In genomic region chr3:122587572-122587971, GRCh38 we compare ENCODE assay signal across 2 cellular contexts.
A peak's percentile ranks its signal among the peaks of the same experiment; 100 is the strongest.
TF ChIP-seq lines count a peak whose summit lies in the region.

No MANE protein-coding gene starts in this region.

TF ChIP-seq in GM23338, 12 proteins besides CTCF, POLR2A, EP300 and RAD21:
- TF ChIP-seq EZH2 (IDR thresholded peaks at IDR 0.05; ENCODE audit: low read depth, unreplicated experiment) = no peak
- no peak for TF ChIP-seq NANOG (IDR thresholded peaks at IDR 0.05; ENCODE audit: borderline replicate concordance)
- no peak for TF ChIP-seq JUNB (IDR thresholded peaks at IDR 0.05; ENCODE audit: unreplicated experiment)
- no peak for TF ChIP-seq ZNF114 (CRISPR knock-in tag; IDR thresholded peaks at IDR 0.05)
- no peak for TF ChIP-seq POLR2AphosphoS5 (IDR thresholded peaks at IDR 0.05; ENCODE audit: low read depth)
- no peak for TF ChIP-seq ETS1 (IDR thresholded peaks at IDR 0.05)
- TF ChIP-seq EZH2phosphoT487 (IDR thresholded peaks at IDR 0.05; ENCODE audit: unreplicated experiment) = no peak
- no peak for TF ChIP-seq STAT1 (IDR thresholded peaks at IDR 0.05; ENCODE audit: unreplicated experiment)
- no peak for TF ChIP-seq CREB1 (CRISPR knock-in tag; IDR thresholded peaks at IDR 0.05; ENCODE audit: low read depth)

TF ChIP-seq in H1, 55 proteins besides CTCF, POLR2A, EP300 and RAD21:
- TF ChIP-seq EZH2 (IDR thresholded peaks at IDR 0.05; ENCODE audit: low read depth, low read length, severe bottlenecking) = no peak
- no peak for TF ChIP-seq SIN3A (conservative IDR thresholded peaks at IDR 0.05 in 1 of 2, IDR thresholded peaks at IDR 0.05 in 1 of 2; ENCODE audit: low read depth in 1 of 2, low read length in 2 of 2)
- no peak for TF ChIP-seq SRF (IDR thresholded peaks at IDR 0.05; ENCODE audit: low read depth, low read length)
- peak; percentile 71 for TF ChIP-seq KDM1A (IDR thresholded peaks at IDR 0.05; ENCODE audit: borderline replicate concordance, low read length)
TF ChIP-seq in H1: peak in this region for 1.
